18 cellular contexts compared by ENCODE assay signal in genomic region chr9:14352549-14352948, GRCh38. TPM values are rescaled to one million over a fixed set of nuclear protein-coding genes. Genes with fewer than 3 reads are reported as not detected.
DNase-seq lines count a peak whose midpoint lies in the region; ATAC-seq, FAIRE-seq and TF ChIP-seq lines count a peak whose summit lies in the region.
"Had no signal": no experiment of that assay in that cellular context is flagged by ENCODE, and none has a peak within 500 bp of the region (broad histone marks: within the 10 kb centered on the region; RNA-seq: fewer than 3 reads in every experiment).

No MANE protein-coding gene starts in this region.

- no peak for TF ChIP-seq CTCF in H1 (IDR thresholded peaks at IDR 0.05; ENCODE audit: control extremely low read depth in 1 of 3, insufficient read depth in 1 of 3, low read depth in 1 of 3, low read length in 3 of 3)
- TF ChIP-seq CTCF in pancreas (IDR thresholded peaks at IDR 0.05), result no peak

- CTCF ChIA-PET in H1 (lab: Charles Lee; ENCODE audit: partially characterized antibody), result interaction anchor here (0.7 to 4.7 kb wide), 43 partner anchors 8 to 924 kb away, joined by 3 to 31 read pairs (median 5); no protein-coding TSS in a partner anchor

- FAIRE-seq in H1 (lab: Jason Lieb, UNC) (no peak), pancreas (lab: Jason Lieb, UNC) (no peak)
- FAIRE-seq: A204.1 had no signal

- H3K9ac ChIP-seq in H1 (replicated peaks in 1 of 4; ENCODE audit: extremely low read depth in 1 of 4, low read depth in 3 of 4, low read length in 3 of 4) (no peak overlapping the region), stomach smooth muscle (ENCODE audit: low read length in 2 of 2) (no peak overlapping the region)

- in situ Hi-C loops in G401 (cut with HindIII; ENCODE audit: low sequenced_read_pairs), result no loop called here

- H4K8ac ChIP-seq in H1 (ENCODE audit: extremely low read depth, insufficient read depth, low read length), result no peak overlapping the region

- H2BK12ac ChIP-seq in H1 (ENCODE audit: low read depth, low read length), result peak overlapping the region; percentile 94; the same call in 1 of the 2 replicates

- H3K4me2 ChIP-seq in H1 (ENCODE audit: insufficient read depth in 1 of 2, low read depth in 2 of 2, low read length in 2 of 2), result no peak overlapping the region

- no peak overlapping the region for H2AFZ ChIP-seq in H1 (ENCODE audit: low read length)

- H3K14ac ChIP-seq in H1 (ENCODE audit: insufficient read length), result no peak overlapping the region

- H2BK5ac ChIP-seq in H1 (ENCODE audit: low read depth, low read length), result no peak overlapping the region

- no peak overlapping the region for H2BK120ac ChIP-seq in H1 (replicated peaks; ENCODE audit: low read depth, low read length)

- H2BK15ac ChIP-seq in H1 (ENCODE audit: low read length), result 0 out of 2 replicates have a peak overlapping the region, but pooled peaks have one; percentile 95

- peak; percentile 29 for DNase-seq in NCI-H1105 (lab: John Stamatoyannopoulos, UW)
- no peak for DNase-seq in NCI-H1105 treated with DMSO at 0.1 percent for 48 hours (lab: John Stamatoyannopoulos, UW)
- DNase-seq in NCI-H2196 (lab: John Stamatoyannopoulos, UW; ENCODE audit: unreplicated experiment), result peak; percentile 71
- no peak for DNase-seq in H1 (ENCODE audit: low read depth in 1 of 2, low spot score in 2 of 2)
- no peak for DNase-seq in activated gamma-delta T cell treated with Interleukin-2 at 50 U/mL for 16 hours
- no peak for DNase-seq in pancreas
- DNase-seq in G401 (ENCODE audit: low spot score), result no peak
- DNase-seq: activated CD4-positive, alpha-beta T cell treated with anti-CD3 and anti-CD28 coated beads for 36 hours; activated T-cell treated with anti-CD3 and anti-CD28 coated beads, Interleukin-2, amount 50 U/mL, for 48 hours; effector memory CD4-positive, alpha-beta T cell; NCI-H187; OCI-M1 had no signal

- no peak overlapping the region for H3K27ac ChIP-seq in H1 (ENCODE audit: low read depth, low read length)
- peak overlapping the region; percentile 11 for H3K27ac ChIP-seq in stomach smooth muscle (ENCODE audit: low read length)
- H3K27ac ChIP-seq in pancreas, result no peak overlapping the region

- peak overlapping the region; percentile 54 for H4K91ac ChIP-seq in H1 (replicated peaks; ENCODE audit: insufficient read length, low read length)

- H3K56ac ChIP-seq in H1 (replicated peaks; ENCODE audit: insufficient read length, low read depth, low read length), result no peak overlapping the region

- no peak overlapping the region for H3K23ac ChIP-seq in H1 (ENCODE audit: insufficient read length)

- no peak for TF ChIP-seq RAD21 in H1 (IDR thresholded peaks at IDR 0.05 in 1 of 2, conservative IDR thresholded peaks at IDR 0.05 in 1 of 2; ENCODE audit: low read depth in 2 of 2, low read length in 2 of 2)

- H4K20me1 ChIP-seq in H1 (replicated peaks in 1 of 2; ENCODE audit: control insufficient read depth in 1 of 2, insufficient read depth in 2 of 2, low read length in 2 of 2), result peaks cover 0 to 2% of the 10 kb centered on the region in 2 experiments

- no peak overlapping the region for H3K4ac ChIP-seq in H1 (replicated peaks; ENCODE audit: insufficient read length, low read depth, low read length)

- peaks cover 18% of the 10 kb centered on the region for H3K23me2 ChIP-seq in H1 (ENCODE audit: low read depth, low read length)

- no peak overlapping the region for H2BK20ac ChIP-seq in H1 (ENCODE audit: low read length)

- 0 out of 2 replicates have a peak overlapping the region, but pooled peaks have one; percentile 16 for H2AK5ac ChIP-seq in H1 (ENCODE audit: low read depth, low read length)

- intact Hi-C loops in pancreas (cut with DNase I), result loop anchor here in 1 of 3 donors (5.0 kb wide), 2 partner anchors 905 to 920 kb away; no protein-coding TSS in a partner anchor

- H3K79me1 ChIP-seq in H1 (ENCODE audit: low read depth, low read length), result no peaks in the 10 kb centered on the region

- no peak overlapping the region for H4K5ac ChIP-seq in H1 (ENCODE audit: insufficient read length, low read depth, low read length)

- H3K27me3 ChIP-seq in H1 (replicated peaks in 1 of 4; ENCODE audit: control insufficient read depth in 3 of 4, extremely low read depth in 1 of 4, insufficient read depth in 3 of 4, low read length in 3 of 4), result peaks cover 28 to 57% (median 50%) of the 10 kb centered on the region in 4 experiments
- H3K27me3 ChIP-seq in stomach smooth muscle (ENCODE audit: control insufficient read depth in 1 of 2, insufficient read depth in 2 of 2, low read length in 2 of 2), result peaks cover 19 to 26% of the 10 kb centered on the region in 2 donors
- H3K27me3 ChIP-seq in pancreas, result peaks cover 0 to 12% (median 0%) of the 10 kb centered on the region in 4 donors

- no peaks in the 10 kb centered on the region for H3K36me3 ChIP-seq in H1 (ENCODE audit: control insufficient read depth in 2 of 4, insufficient read depth in 4 of 4, low read length in 3 of 4)
- H3K36me3 ChIP-seq in stomach smooth muscle (ENCODE audit: control insufficient read depth in 2 of 2, insufficient read depth in 2 of 2, low read length in 2 of 2), result no peaks in the 10 kb centered on the region
- no peaks in the 10 kb centered on the region for H3K36me3 ChIP-seq in pancreas
- H3K36me3 ChIP-seq: tibial nerve had no signal

- ATAC-seq in pancreas, result no peak

- H3K79me2 ChIP-seq in H1 (ENCODE audit: control insufficient read depth in 1 of 2, insufficient read depth in 2 of 2, low read length in 2 of 2), result no peaks in the 10 kb centered on the region

- H3K4me3 ChIP-seq in H1 (ENCODE audit: extremely low read depth in 1 of 4, insufficient read depth in 2 of 4, low read depth in 3 of 4, low read length in 4 of 4), result no peak overlapping the region
- H3K4me3 ChIP-seq in stomach smooth muscle (ENCODE audit: low read length in 2 of 2), result peak overlapping the region in 1 of 2 donors; percentile 15
- H3K4me3 ChIP-seq in pancreas, result no peak overlapping the region
- H3K4me3 ChIP-seq: smooth muscle cell had no signal

- WGBS in H1 (ENCODE audit: extremely low coverage in 1 of 2, insufficient coverage in 1 of 2, insufficient read length in 1 of 2, insufficient replicate concordance in 2 of 2, low coverage in 1 of 2, low lambda C conversion rate in 2 of 2, missing lambda C conversion rate in 1 of 2), 2 experiments, result 82% methylated on average over 5 of the region's 5 CpGs; no CpG with 5 or more reads in 1 of the 2 experiments
- 80 to 84% methylated on average over 5 of the region's 5 CpGs for WGBS in pancreas, 2 donors

- H3K9me3 ChIP-seq in H1 (ENCODE audit: insufficient read depth in 2 of 2, low read depth in 1 of 2, low read length in 1 of 2), result no peaks in the 10 kb centered on the region
- H3K9me3 ChIP-seq in stomach smooth muscle (ENCODE audit: control insufficient read depth in 2 of 2, low read length in 2 of 2), result no peaks in the 10 kb centered on the region
- no peaks in the 10 kb centered on the region for H3K9me3 ChIP-seq in pancreas
- H3K9me3 ChIP-seq: tibial nerve had no signal

- TF ChIP-seq POLR2A in H1 (IDR thresholded peaks at IDR 0.05; ENCODE audit: control extremely low read depth in 1 of 2, low read depth in 2 of 2, low read length in 2 of 2), result no peak

- POLR2A ChIA-PET in H1 (lab: Charles Lee; ENCODE audit: partially characterized antibody), result interaction anchor here (2.6 kb wide), 1 partner anchor 36 kb away, joined by 10 read pairs; no protein-coding TSS in a partner anchor

- H3K18ac ChIP-seq in H1 (ENCODE audit: extremely low read depth, low read length), result no peak overlapping the region

- peaks cover 7 to 18% (median 16%) of the 10 kb centered on the region in 4 experiments for H3K4me1 ChIP-seq in H1 (replicated peaks in 1 of 4; ENCODE audit: control insufficient read depth in 3 of 4, insufficient read depth in 4 of 4, low read length in 3 of 4)
- H3K4me1 ChIP-seq in stomach smooth muscle (ENCODE audit: control insufficient read depth, insufficient read depth, low read length), result peaks cover 30% of the 10 kb centered on the region
- H3K4me1 ChIP-seq in pancreas, result no peaks in the 10 kb centered on the region

- no peak for TF ChIP-seq EP300 in H1 (IDR thresholded peaks at IDR 0.05; ENCODE audit: borderline replicate concordance in 1 of 2, low read depth in 2 of 2, low read length in 2 of 2)

TF ChIP-seq in H1, 55 proteins besides CTCF, POLR2A, EP300 and RAD21 (continues in another document):
- no peak for TF ChIP-seq NANOG (IDR thresholded peaks at IDR 0.05; ENCODE audit: insufficient read depth, low read depth, low read length, poor library complexity, severe bottlenecking)
- no peak for TF ChIP-seq CREB1 (IDR thresholded peaks at IDR 0.05)
- TF ChIP-seq EZH2 (IDR thresholded peaks at IDR 0.05; ENCODE audit: low read depth, low read length, severe bottlenecking), result no peak
- no peak for TF ChIP-seq CHD1 (IDR thresholded peaks at IDR 0.05; ENCODE audit: low read depth, low read length)
- no peak for TF ChIP-seq ATF3 (IDR thresholded peaks at IDR 0.05; ENCODE audit: insufficient read depth, low read depth, low read length)
- no peak for TF ChIP-seq SAP30 (IDR thresholded peaks at IDR 0.05; ENCODE audit: insufficient read depth, insufficient replicate concordance, low read length)
- no peak for TF ChIP-seq POLR2AphosphoS5 (IDR thresholded peaks at IDR 0.05; ENCODE audit: low read depth, low read length)
- TF ChIP-seq TAF7 (optimal IDR thresholded peaks at IDR 0.05; ENCODE audit: borderline replicate concordance, low read depth, low read length), result no peak

RNA-seq across cellular contexts. Expression of gene NFIB, which starts 38.6 kb away (rescaled TPM):
- total RNA-seq in H1 (2021; fragmentation: NEBNext Ultra II Directional; extraction: Animal tissue kit (Norgen Biotek cat#: 25700)), result 11.6 and 13.1 TPM in 2 replicates
- polyA plus RNA-seq in H1 (2011; rRNA removed), result 2.1 and 2.6 TPM in 2 replicates
- 2.1 TPM for polyA plus RNA-seq in H1 (2011; cell fraction: cytosol; rRNA removed)
- 14.2 TPM for polyA plus RNA-seq in H1 (2011; cell fraction: nucleus; rRNA removed)
- 3.8 to 6.3 TPM (median 4.5 TPM) in 4 replicates for polyA plus RNA-seq in H1 (2012, experiment 1 of 2)
- polyA plus RNA-seq in H1 (2012, experiment 2 of 2), result 0.62 TPM
- polyA plus RNA-seq in H1 (2013, experiment 1 of 2), result 5.5 TPM
- polyA plus RNA-seq in H1 (2013, experiment 2 of 2), result 4.7 TPM
- 25.7 and 40.9 TPM in 2 replicates for polyA minus RNA-seq in H1 (2011; rRNA and poly(A)+ RNA removed)
- 4.4 TPM for polyA minus RNA-seq in H1 (2011; cell fraction: cytosol; rRNA and poly(A)+ RNA removed)
- polyA minus RNA-seq in H1 (2011; cell fraction: nucleus; rRNA and poly(A)+ RNA removed), result 54.6 TPM
- 10 to 100 TPM; 40.9 to 65.0 (median 53.0) TPM for total RNA-seq in pancreas
- 1 to 10 TPM; 8.9 to 10.0 TPM for polyA plus RNA-seq in pancreas
- not detected in 2 replicates for total RNA-seq in G401 (2014; rRNA removed; shearing (Covaris generic))
- total RNA-seq: activated CD4-positive, alpha-beta T cell treated with anti-CD3 and anti-CD28 coated beads for 36 hours; T-helper 1 cell treated with Interleukin-12 subunit alpha and Interleukin-12 subunit beta and Interleukin-4 antibody, amounts not matched to agents 30 ng/mL and 1 ng/mL, for 36 hours had no signal
- polyA plus RNA-seq: IgD-negative memory B cell had no signal

Comparison
In these comparisons a context has a peak if more than half of its experiments do, and no peak if none do; other contexts are left out.
1. DNase-seq: peak in NCI-H1105 (single experiment) and NCI-H2196 (single experiment); none in NCI-H1105 treated with DMSO at 0.1 percent for 48 hours (single experiment), H1 (0 of 2), activated gamma-delta T cell treated with Interleukin-2 at 50 U/mL for 16 hours (single experiment), pancreas (0 of 6) and G401 (single experiment).
2. RNA of gene NFIB, which starts 38.6 kb away (total RNA-seq): 40.9 to 65.0 TPM in pancreas and 11.6 to 13.1 TPM in H1; not detected in G401; every median in the first group is over 10 times any median in the second.